ENCODE assay signal across 25 cellular contexts in the genomic region with DNA sequence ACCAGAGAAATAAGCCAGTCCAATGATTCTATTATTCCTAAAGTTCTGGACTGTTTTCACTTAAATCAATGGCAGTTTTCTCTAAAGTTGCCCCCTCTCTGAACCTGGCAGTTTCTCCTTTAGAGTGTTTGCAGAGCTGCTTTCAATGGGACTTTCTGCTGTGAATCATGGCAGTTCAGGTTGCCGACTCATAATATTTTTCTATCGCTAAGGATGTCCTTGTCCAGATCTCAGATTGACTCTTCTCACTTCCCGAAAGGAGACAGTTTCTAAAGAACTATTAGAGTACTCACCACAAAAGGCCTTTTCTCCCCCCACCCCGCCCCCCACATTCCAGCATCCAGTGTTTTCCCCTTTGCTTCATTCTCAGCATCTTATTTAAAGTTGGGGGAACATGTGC.
A peak's percentile ranks its signal among the peaks of the same experiment; 100 is the strongest.
DNase-seq lines count a peak whose midpoint lies in the region; ATAC-seq, FAIRE-seq and TF ChIP-seq lines count a peak whose summit lies in the region.
"Had no signal": no experiment of that assay in that cellular context is flagged by ENCODE, and none has a peak within 500 bp of the region (broad histone marks: within the 10 kb centered on the region; RNA-seq: fewer than 3 reads in every experiment).

No MANE protein-coding gene starts in this region.

- H3K9me3 ChIP-seq in A549 = no peaks in the 10 kb centered on the region
- H3K9me3 ChIP-seq in adipocyte (ENCODE audit: control insufficient read depth, low read length) = no peaks in the 10 kb centered on the region
- H3K9me3 ChIP-seq in left ventricle myocardium inferior (replicated peaks) = no peaks in the 10 kb centered on the region
- H3K9me3 ChIP-seq: body of pancreas, gastrocnemius medialis, mucosa of descending colon, SJCRH30, spleen had no signal

- H3K4me3 Mint-ChIP-seq in activated CD8-positive, alpha-beta T cell treated with anti-CD3 and anti-CD28 coated beads for 36 hours = no peak overlapping the region
- H3K4me3 Mint-ChIP-seq: activated CD4-positive, alpha-beta memory T cell treated with anti-CD3 and anti-CD28 coated beads for 36 hours; activated naive CD4-positive, alpha-beta T cell treated with anti-CD3 and anti-CD28 coated beads, Interleukin-2, amount 50 U/mL, for 24 hours; activated T-cell treated with anti-CD3 and anti-CD28 coated beads, Interleukin-2, amount 50 U/mL, for 4 hours; CD4-positive, CD25-positive, alpha-beta regulatory T cell; T-helper 17 cell had no signal

- H3K4me1 Mint-ChIP-seq in activated CD8-positive, alpha-beta T cell treated with anti-CD3 and anti-CD28 coated beads for 36 hours (ENCODE audit: low read depth) = no peaks in the 10 kb centered on the region
- H3K4me1 Mint-ChIP-seq: activated naive CD4-positive, alpha-beta T cell treated with anti-CD3 and anti-CD28 coated beads, Interleukin-2, amount 50 U/mL, for 24 hours; CD4-positive, CD25-positive, alpha-beta regulatory T cell; T-helper 17 cell had no signal

- peak; percentile 24 to 53; a peak in 2 of 6 replicates for ATAC-seq in A549
- no peak for ATAC-seq in activated CD8-positive, alpha-beta T cell treated with anti-CD3 and anti-CD28 coated beads for 36 hours
- ATAC-seq: activated T-cell treated with anti-CD3 and anti-CD28 coated beads, Interleukin-2, amount 50 U/mL, for 4 hours; body of pancreas; gastrocnemius medialis; left lobe of liver; mucosa of descending colon; T-helper 17 cell had no signal

- H3K36me3 ChIP-seq in adipocyte (ENCODE audit: control insufficient read depth, insufficient read depth, low read length, severe bottlenecking) = no peaks in the 10 kb centered on the region
- no peaks in the 10 kb centered on the region for H3K36me3 ChIP-seq in left ventricle myocardium inferior
- H3K36me3 ChIP-seq: gastrocnemius medialis, SJCRH30, spleen, WERI-Rb-1 had no signal

- TF ChIP-seq POLR2A in A549 (IDR thresholded peaks at IDR 0.05; ENCODE audit: low read length) = no peak

- H3K27me3 ChIP-seq in adipocyte (replicated peaks; ENCODE audit: control insufficient read depth, insufficient read depth, low read length) (no peaks in the 10 kb centered on the region), left ventricle myocardium inferior (ENCODE audit: low read depth) (peaks cover 7% of the 10 kb centered on the region)
- H3K27me3 ChIP-seq: body of pancreas, gastrocnemius medialis, SJCRH30, spleen had no signal

- 0 out of 3 replicates have a peak overlapping the region, but pooled peaks have one; percentile 24 for H3K4me2 ChIP-seq in A549
- H3K4me2 ChIP-seq: PC-9 had no signal

- H3K27ac ChIP-seq in A549 (no peak overlapping the region), left ventricle myocardium inferior (replicated peaks) (no peak overlapping the region)
- H3K27ac ChIP-seq: body of pancreas, coronary artery, gastrocnemius medialis, PC-9, SJCRH30, spleen, WERI-Rb-1 had no signal

- H3K27me3 Mint-ChIP-seq in activated CD8-positive, alpha-beta T cell treated with anti-CD3 and anti-CD28 coated beads for 36 hours = no peaks in the 10 kb centered on the region
- H3K27me3 Mint-ChIP-seq: activated CD4-positive, alpha-beta memory T cell treated with anti-CD3 and anti-CD28 coated beads for 36 hours; activated naive CD4-positive, alpha-beta T cell treated with anti-CD3 and anti-CD28 coated beads, Interleukin-2, amount 50 U/mL, for 24 hours; T-helper 17 cell had no signal

- WGBS in A549 (ENCODE audit: missing lambda C conversion rate) = 30% methylated on average over 4 of the region's 4 CpGs

- no peak for TF ChIP-seq RAD21 in A549 (conservative IDR thresholded peaks at IDR 0.05 in 1 of 2, IDR thresholded peaks at IDR 0.05 in 1 of 2)

- no peak overlapping the region for H3K9ac ChIP-seq in adipocyte (ENCODE audit: low read length)

- no peaks in the 10 kb centered on the region for H3K9me3 Mint-ChIP-seq in activated CD8-positive, alpha-beta T cell treated with anti-CD3 and anti-CD28 coated beads for 36 hours

- intact Hi-C loops in left ventricle myocardium inferior (cut with micrococcal nuclease) = no loop called here
- intact Hi-C loops in activated CD8-positive, alpha-beta T cell treated with anti-CD3 and anti-CD28 coated beads for 36 hours (cut with micrococcal nuclease) = no loop called here

- H3K4me3 ChIP-seq in A549 (no peak overlapping the region), GM12865 (ENCODE audit: low read depth, low read length) (no peak overlapping the region), adipocyte (ENCODE audit: low read length) (peak overlapping the region; percentile 17), left ventricle myocardium inferior (no peak overlapping the region)
- H3K4me3 ChIP-seq: body of pancreas, coronary artery, gastrocnemius medialis, mucosa of descending colon, PC-9, SJCRH30, spleen had no signal

- H3K4me1 ChIP-seq in A549 = peaks cover 8% of the 10 kb centered on the region; the same call in 1 of the 3 replicates
- H3K4me1 ChIP-seq in adipocyte (ENCODE audit: control insufficient read depth, insufficient read depth, low read length) = peaks cover 14% of the 10 kb centered on the region
- peaks cover 4% of the 10 kb centered on the region for H3K4me1 ChIP-seq in left ventricle myocardium inferior
- H3K4me1 ChIP-seq: body of pancreas, gastrocnemius medialis, SJCRH30 had no signal

- no peak for TF ChIP-seq EP300 in A549 (IDR thresholded peaks at IDR 0.05)

- POLR2A ChIA-PET in A549 (lab: Yijun Ruan, JAX) = no interaction called here
- POLR2A ChIA-PET in activated CD8-positive, alpha-beta T cell treated with anti-CD3 and anti-CD28 coated beads for 36 hours (lab: Charles Lee) = no interaction called here

- no peak for FAIRE-seq in A549 (lab: Jason Lieb, UNC)

- TF ChIP-seq CTCF in A549 (IDR thresholded peaks at IDR 0.05) (no peak), GM12865 (IDR thresholded peaks at IDR 0.05; ENCODE audit: insufficient read depth, low read depth, low read length, missing control alignments) (no peak), left ventricle myocardium inferior (IDR thresholded peaks at IDR 0.05; ENCODE audit: borderline replicate concordance) (no peak)
- no peak for TF ChIP-seq CTCF in activated CD8-positive, alpha-beta T cell treated with anti-CD3 and anti-CD28 coated beads for 36 hours (IDR thresholded peaks at IDR 0.05)

- DNase-seq in A549 (ENCODE audit: low read depth in 1 of 2, low spot score in 1 of 2) (peak in 1 of 2 experiments; percentile 14), GM12865 (ENCODE audit: low read depth) (peak; percentile 5), adipocyte (ENCODE audit: low read depth) (peak; percentile 29), glomerular visceral epithelial cell (ENCODE audit: extremely low spot score) (peak; percentile 31), NCI-H526 (lab: John Stamatoyannopoulos, UW) (no peak), left ventricle myocardium inferior (no peak)
- DNase-seq in activated CD8-positive, alpha-beta T cell treated with anti-CD3 and anti-CD28 coated beads for 36 hours = no peak
- no peak for DNase-seq in stimulated activated CD4-positive, alpha-beta T cell treated with anti-CD3 and anti-CD28 coated beads, Interleukin-4, amount 100 ng/mL, for 4 hours
- DNase-seq: activated CD4-positive, alpha-beta memory T cell treated with anti-CD3 and anti-CD28 coated beads for 36 hours; activated T-cell treated with anti-CD3 and anti-CD28 coated beads, Interleukin-2, amount 50 U/mL, for 4 hours; body of pancreas; CD4-positive, CD25-positive, alpha-beta regulatory T cell; DMS79 treated with DMSO at 0.1 percent for 48 hours; gastrocnemius medialis; mucosa of descending colon; NCI-H1436; NCI-H2171; PC-9; SJCRH30; spleen; T-helper 17 cell; WERI-Rb-1 had no signal

- no peaks in the 10 kb centered on the region for H3K36me3 Mint-ChIP-seq in activated CD8-positive, alpha-beta T cell treated with anti-CD3 and anti-CD28 coated beads for 36 hours (ENCODE audit: low read depth)
- H3K36me3 Mint-ChIP-seq: activated CD4-positive, alpha-beta memory T cell treated with anti-CD3 and anti-CD28 coated beads for 36 hours; activated naive CD4-positive, alpha-beta T cell treated with anti-CD3 and anti-CD28 coated beads, Interleukin-2, amount 50 U/mL, for 24 hours; CD4-positive, CD25-positive, alpha-beta regulatory T cell had no signal

- no peak overlapping the region for H3K27ac Mint-ChIP-seq in activated CD8-positive, alpha-beta T cell treated with anti-CD3 and anti-CD28 coated beads for 36 hours
- H3K27ac Mint-ChIP-seq: activated CD4-positive, alpha-beta memory T cell treated with anti-CD3 and anti-CD28 coated beads for 36 hours; activated naive CD4-positive, alpha-beta T cell treated with anti-CD3 and anti-CD28 coated beads, Interleukin-2, amount 50 U/mL, for 24 hours; CD4-positive, CD25-positive, alpha-beta regulatory T cell; T-helper 17 cell had no signal

- CTCF ChIA-PET in A549 (lab: Yijun Ruan, JAX) = interaction anchor here (0.6 to 3.2 kb wide), 4 partner anchors 9 to 608 kb away, joined by 3 to 8 read pairs (median 4); no protein-coding TSS in a partner anchor
- CTCF ChIA-PET in activated CD8-positive, alpha-beta T cell treated with anti-CD3 and anti-CD28 coated beads for 36 hours (lab: Charles Lee) = no interaction called here

TF ChIP-seq in A549, 52 proteins besides CTCF, POLR2A, EP300 and RAD21:
- TF ChIP-seq BHLHE40 (IDR thresholded peaks at IDR 0.05; ENCODE audit: low read depth, low read length) = no peak
- TF ChIP-seq, protein P1, sequence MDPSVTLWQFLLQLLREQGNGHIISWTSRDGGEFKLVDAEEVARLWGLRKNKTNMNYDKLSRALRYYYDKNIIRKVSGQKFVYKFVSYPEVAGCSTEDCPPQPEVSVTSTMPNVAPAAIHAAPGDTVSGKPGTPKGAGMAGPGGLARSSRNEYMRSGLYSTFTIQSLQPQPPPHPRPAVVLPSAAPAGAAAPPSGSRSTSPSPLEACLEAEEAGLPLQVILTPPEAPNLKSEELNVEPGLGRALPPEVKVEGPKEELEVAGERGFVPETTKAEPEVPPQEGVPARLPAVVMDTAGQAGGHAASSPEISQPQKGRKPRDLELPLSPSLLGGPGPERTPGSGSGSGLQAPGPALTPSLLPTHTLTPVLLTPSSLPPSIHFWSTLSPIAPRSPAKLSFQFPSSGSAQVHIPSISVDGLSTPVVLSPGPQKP (IDR thresholded peaks at IDR 0.05; ENCODE audit: low read depth, low read length) = no peak
- no peak for TF ChIP-seq TFCP2L1 (CRISPR knock-in tag; IDR thresholded peaks at IDR 0.05)
- TF ChIP-seq, protein P2, sequence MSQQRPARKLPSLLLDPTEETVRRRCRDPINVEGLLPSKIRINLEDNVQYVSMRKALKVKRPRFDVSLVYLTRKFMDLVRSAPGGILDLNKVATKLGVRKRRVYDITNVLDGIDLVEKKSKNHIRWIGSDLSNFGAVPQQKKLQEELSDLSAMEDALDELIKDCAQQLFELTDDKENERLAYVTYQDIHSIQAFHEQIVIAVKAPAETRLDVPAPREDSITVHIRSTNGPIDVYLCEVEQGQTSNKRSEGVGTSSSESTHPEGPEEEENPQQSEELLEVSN (IDR thresholded peaks at IDR 0.05; ENCODE audit: borderline replicate concordance, low read depth) = no peak
- TF ChIP-seq CBX2 (IDR thresholded peaks at IDR 0.05; ENCODE audit: borderline replicate concordance, low read depth) = no peak
- no peak for TF ChIP-seq JUN (IDR thresholded peaks at IDR 0.05)
- TF ChIP-seq HEYL (CRISPR knock-in tag; IDR thresholded peaks at IDR 0.05) = no peak

Comparison
In these comparisons a context has a peak if more than half of its experiments do, and no peak if none do; other contexts are left out.
1. DNase-seq: peak in GM12865 (single experiment), adipocyte (single experiment) and glomerular visceral epithelial cell (single experiment); none in NCI-H526 (0 of 2), left ventricle myocardium inferior (single experiment), activated CD8-positive, alpha-beta T cell treated with anti-CD3 and anti-CD28 coated beads for 36 hours (single experiment) and stimulated activated CD4-positive, alpha-beta T cell treated with anti-CD3 and anti-CD28 coated beads, Interleukin-4, amount 100 ng/mL, for 4 hours (0 of 2).